17 cellular contexts compared by ENCODE assay signal in the genomic region with DNA sequence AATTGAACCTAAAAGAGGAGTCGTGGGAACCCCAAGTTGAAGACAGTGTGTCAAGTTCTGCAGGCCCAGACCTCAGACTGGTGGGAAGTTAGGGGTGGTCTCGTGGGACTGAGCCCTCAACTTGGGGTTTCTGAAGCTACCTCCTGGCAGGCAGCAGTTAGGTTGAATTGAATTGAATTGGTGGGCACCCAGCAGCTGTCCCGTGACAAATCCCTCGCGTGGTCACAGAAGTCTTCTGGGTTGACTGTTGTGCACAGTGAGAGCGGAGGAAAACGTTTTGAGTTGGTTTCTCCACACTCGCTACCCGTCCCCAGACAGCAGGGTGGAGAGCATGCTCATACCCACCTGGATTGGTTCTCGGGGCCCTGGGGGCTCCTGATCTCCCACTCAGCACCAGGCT. TPM values are rescaled to one million over a fixed set of nuclear protein-coding genes. Genes with fewer than 3 reads are reported as not detected.
A peak's percentile ranks its signal among the peaks of the same experiment; 100 is the strongest.
DNase-seq lines count a peak whose midpoint lies in the region; ATAC-seq and TF ChIP-seq lines count a peak whose summit lies in the region.
"Had no signal": no experiment of that assay in that cellular context is flagged by ENCODE, and none has a peak within 500 bp of the region (broad histone marks: within the 10 kb centered on the region; RNA-seq: fewer than 3 reads in every experiment).

No MANE protein-coding gene starts in this region.

- H3K4me1 ChIP-seq in GM23338 (ENCODE audit: insufficient read depth) (no peaks in the 10 kb centered on the region; the same call in 1 of the 2 replicates), PC-9 (replicated peaks; ENCODE audit: insufficient read depth) (peaks cover 14% of the 10 kb centered on the region; the same call in 1 of the 2 replicates)

- no peak for DNase-seq in GM23338 (ENCODE audit: low spot score)
- DNase-seq in PC-9: no peak
- no peak for DNase-seq in T-helper 17 cell
- peak; percentile 28 for DNase-seq in myocyte (ENCODE audit: low read depth)
- no peak for DNase-seq in immature natural killer cell
- no peak for DNase-seq in occipital lobe (lab: John Stamatoyannopoulos, UW)
- no peak for DNase-seq in iPS-NIHi11 (ENCODE audit: low spot score)
- DNase-seq: BE2C; CD4-positive, alpha-beta memory T cell; DMS153; DMS79 treated with DMSO at 0.1 percent for 48 hours; GDM1; H7 had no signal

- POLR2A ChIA-PET in PC-9 (lab: Charles Lee; ENCODE audit: unreplicated experiment): no interaction called here

- TF ChIP-seq CTCF in GM23338 (conservative IDR thresholded peaks at IDR 0.05; ENCODE audit: low read depth in 2 of 2) (no peak), PC-9 (conservative IDR thresholded peaks at IDR 0.05) (no peak)

- peaks cover 5% of the 10 kb centered on the region for H3K27me3 Mint-ChIP-seq in GM23338 (ENCODE audit: insufficient read depth, low read depth, poor library complexity)
- H3K27me3 Mint-ChIP-seq in T-helper 17 cell: no peaks in the 10 kb centered on the region
- peaks cover 0 to 2% (median 0%) of the 10 kb centered on the region in 3 donors for H3K27me3 Mint-ChIP-seq in immature natural killer cell (ENCODE audit: low read depth in 3 of 3)
- H3K27me3 Mint-ChIP-seq: CD4-positive, alpha-beta memory T cell had no signal

- ATAC-seq in GM23338 (no peak), T-helper 17 cell (no peak), SK-N-SH treated with all-trans-retinoic acid at 6 μM for 48 hours (no peak)
- ATAC-seq: A549 had no signal

- H3K4me2 ChIP-seq in GM23338 (no peak overlapping the region), PC-9 (no peak overlapping the region)
- H3K4me2 ChIP-seq: A549 had no signal

- H3K36me3 Mint-ChIP-seq in GM23338 (ENCODE audit: low read depth) (peaks cover 23% of the 10 kb centered on the region), T-helper 17 cell (ENCODE audit: low read depth) (peaks cover 4% of the 10 kb centered on the region), immature natural killer cell (peaks cover 0 to 5% (median 4%) of the 10 kb centered on the region in 3 donors)

- H3F3A ChIP-seq in GM23338 (replicated peaks; ENCODE audit: low read depth) (no peaks in the 10 kb centered on the region), PC-9 (ENCODE audit: insufficient read depth, low read depth) (peaks cover 7% of the 10 kb centered on the region; the same call in 1 of the 2 replicates)

- CTCF ChIA-PET in PC-9 (lab: Charles Lee): no interaction called here

- H3K9me2 ChIP-seq in GM23338 (ENCODE audit: insufficient read depth): no peaks in the 10 kb centered on the region
- no peaks in the 10 kb centered on the region for H3K9me2 ChIP-seq in PC-9 (ENCODE audit: insufficient read depth)

- intact Hi-C loops in PC-9 (cut with micrococcal nuclease; ENCODE audit: unreplicated experiment): loop anchor here (10.0 kb wide), 1 partner anchor 249 kb away; a partner anchor contains a TSS

- H3K27me3 ChIP-seq in GM23338 (ENCODE audit: insufficient read depth): no peaks in the 10 kb centered on the region
- H3K27me3 ChIP-seq in PC-9 (ENCODE audit: insufficient read depth, low read depth): no peaks in the 10 kb centered on the region
- H3K27me3 ChIP-seq: BE2C had no signal

- H3K9me3 Mint-ChIP-seq in GM23338: no peaks in the 10 kb centered on the region
- no peaks in the 10 kb centered on the region for H3K9me3 Mint-ChIP-seq in immature natural killer cell
- H3K9me3 Mint-ChIP-seq: CD4-positive, alpha-beta memory T cell had no signal

- H3K4me3 Mint-ChIP-seq in GM23338: no peak overlapping the region; the same call in 2 of the 3 replicates
- H3K4me3 Mint-ChIP-seq in T-helper 17 cell: no peak overlapping the region
- H3K4me3 Mint-ChIP-seq in immature natural killer cell: no peak overlapping the region
- H3K4me3 Mint-ChIP-seq: CD4-positive, alpha-beta memory T cell had no signal

- H3K79me2 ChIP-seq in GM23338 (replicated peaks; ENCODE audit: insufficient read depth): no peaks in the 10 kb centered on the region
- no peaks in the 10 kb centered on the region for H3K79me2 ChIP-seq in PC-9 (ENCODE audit: low read depth)

- peaks cover 4% of the 10 kb centered on the region; the same call in 1 of the 2 replicates for H3K36me3 ChIP-seq in GM23338 (ENCODE audit: insufficient read depth)
- no peaks in the 10 kb centered on the region for H3K36me3 ChIP-seq in PC-9 (ENCODE audit: low read depth)

- H3K4me3 ChIP-seq in GM23338 (no peak overlapping the region), PC-9 (no peak overlapping the region)
- H3K4me3 ChIP-seq: A549, GM23248 had no signal

- H2AFZ ChIP-seq in GM23338 (no peak overlapping the region), PC-9 (no peak overlapping the region)
- H2AFZ ChIP-seq: GM23248 had no signal

- H3K27ac Mint-ChIP-seq in GM23338: no peak overlapping the region
- H3K27ac Mint-ChIP-seq in T-helper 17 cell: peak overlapping the region; percentile 60
- no peak overlapping the region for H3K27ac Mint-ChIP-seq in immature natural killer cell

- BruUV-seq in PC-9 (replicated peaks; lab: Mats Ljungman, UMichigan): TSS peak; percentile 18

- H3K9me3 ChIP-seq in PC-9 (ENCODE audit: insufficient read depth, low read depth) (no peaks in the 10 kb centered on the region), T-helper 17 cell (ENCODE audit: control insufficient read depth, low read length, poor library complexity, severe bottlenecking) (no peaks in the 10 kb centered on the region)
- H3K9me3 ChIP-seq: A549, BE2C had no signal

- peak overlapping the region; percentile 63; the same call in 1 of the 2 replicates for H3K27ac ChIP-seq in GM23338 (ENCODE audit: low read depth)
- H3K27ac ChIP-seq in PC-9: no peak overlapping the region
- H3K27ac ChIP-seq: A549, C4-2B, GM23248 had no signal

- no peaks in the 10 kb centered on the region for H4K20me1 ChIP-seq in GM23338 (replicated peaks; ENCODE audit: insufficient read depth)
- no peaks in the 10 kb centered on the region for H4K20me1 ChIP-seq in PC-9 (ENCODE audit: insufficient read depth)

- H3K4me1 Mint-ChIP-seq in GM23338: peaks cover 5% of the 10 kb centered on the region; the same call in 1 of the 3 replicates
- no peaks in the 10 kb centered on the region for H3K4me1 Mint-ChIP-seq in T-helper 17 cell
- H3K4me1 Mint-ChIP-seq in immature natural killer cell: peaks cover 0 to 4% of the 10 kb centered on the region in 2 donors

TF ChIP-seq in GM23338, 12 proteins besides CTCF, POLR2A, EP300 and RAD21:
- no peak for TF ChIP-seq STAT1 (IDR thresholded peaks at IDR 0.05; ENCODE audit: unreplicated experiment)
- no peak for TF ChIP-seq NANOG (IDR thresholded peaks at IDR 0.05; ENCODE audit: borderline replicate concordance)
- no peak for TF ChIP-seq JUNB (IDR thresholded peaks at IDR 0.05; ENCODE audit: unreplicated experiment)
- no peak for TF ChIP-seq EZH2 (IDR thresholded peaks at IDR 0.05; ENCODE audit: low read depth, unreplicated experiment)
- TF ChIP-seq ZNF331 (CRISPR knock-in tag; IDR thresholded peaks at IDR 0.05; ENCODE audit: low read depth): no peak

TF ChIP-seq in SK-N-SH treated with all-trans-retinoic acid at 6 μM for 48 hours, 23 proteins besides CTCF, POLR2A, EP300 and RAD21 (continues in another document):
- TF ChIP-seq BACH2 (CRISPR knock-in tag; IDR thresholded peaks at IDR 0.05; ENCODE audit: borderline replicate concordance): no peak
- TF ChIP-seq, protein P1, sequence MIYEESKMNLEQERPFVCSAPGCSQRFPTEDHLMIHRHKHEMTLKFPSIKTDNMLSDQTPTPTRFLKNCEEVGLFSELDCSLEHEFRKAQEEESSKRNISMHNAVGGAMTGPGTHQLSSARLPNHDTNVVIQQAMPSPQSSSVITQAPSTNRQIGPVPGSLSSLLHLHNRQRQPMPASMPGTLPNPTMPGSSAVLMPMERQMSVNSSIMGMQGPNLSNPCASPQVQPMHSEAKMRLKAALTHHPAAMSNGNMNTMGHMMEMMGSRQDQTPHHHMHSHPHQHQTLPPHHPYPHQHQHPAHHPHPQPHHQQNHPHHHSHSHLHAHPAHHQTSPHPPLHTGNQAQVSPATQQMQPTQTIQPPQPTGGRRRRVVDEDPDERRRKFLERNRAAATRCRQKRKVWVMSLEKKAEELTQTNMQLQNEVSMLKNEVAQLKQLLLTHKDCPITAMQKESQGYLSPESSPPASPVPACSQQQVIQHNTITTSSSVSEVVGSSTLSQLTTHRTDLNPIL (CRISPR knock-in tag; IDR thresholded peaks at IDR 0.05; ENCODE audit: low read depth): no peak
- no peak for TF ChIP-seq ESRRG (CRISPR knock-in tag; IDR thresholded peaks at IDR 0.05)
- no peak for TF ChIP-seq GLIS3 (CRISPR knock-in tag; IDR thresholded peaks at IDR 0.05)

RNA-seq across cellular contexts. Expression of a gene that starts 12.9 kb away (rescaled TPM):
- total RNA-seq in GM23338 (2014; rRNA removed; shearing (Covaris generic)): 12.1 and 17.1 TPM in 2 replicates
- polyA plus RNA-seq in GM23338 (2016; fragmentation: Nextera tagmentation; extraction: Ambion mirVana): 10.8 and 14.8 TPM in 2 replicates
- 46.1 and 57.8 TPM in 2 replicates for total RNA-seq in PC-9 (2021)
- 1 to 10 TPM in 1 of 2 donors, under 1 TPM in 1; 0.37 to 1.3 TPM for total RNA-seq in T-helper 17 cell
- 10.3 and 12.2 TPM in 2 replicates for total RNA-seq in myocyte
- 5.2 TPM for polyA plus RNA-seq in myocyte (2012)
- not detected for polyA plus RNA-seq in immature natural killer cell
- not detected for total RNA-seq in occipital lobe

RNA-seq across cellular contexts. Expression of a gene that starts 16.8 kb away (rescaled TPM):
- 45.3 and 57.5 TPM in 2 replicates for total RNA-seq in GM23338 (2014; rRNA removed; shearing (Covaris generic))
- polyA plus RNA-seq in GM23338 (2016; fragmentation: Nextera tagmentation; extraction: Ambion mirVana) (81.7 and 86.6 TPM in 2 replicates), immature natural killer cell (10 to 100 TPM; 75.0 to 84.5 (median 76.3) TPM)
- total RNA-seq in PC-9 (2021) (69.2 and 93.5 TPM in 2 replicates), T-helper 17 cell (10 to 100 TPM; 39.5 to 41.4 TPM), myocyte (52.9 and 53.0 TPM in 2 replicates), occipital lobe (36.3 TPM)
- 64.3 TPM for polyA plus RNA-seq in myocyte (2012)

RNA-seq across cellular contexts. Expression of a gene that starts 21.6 kb away (rescaled TPM):
- 34.8 and 44.0 TPM in 2 replicates for total RNA-seq in GM23338 (2014; rRNA removed; shearing (Covaris generic))
- 35.7 and 45.5 TPM in 2 replicates for polyA plus RNA-seq in GM23338 (2016; fragmentation: Nextera tagmentation; extraction: Ambion mirVana)
- total RNA-seq in PC-9 (2021): 70.4 and 87.6 TPM in 2 replicates
- total RNA-seq in T-helper 17 cell: 10 to 100 TPM; 43.7 to 45.6 TPM
- 55.0 and 58.7 TPM in 2 replicates for total RNA-seq in myocyte
- 49.4 TPM for polyA plus RNA-seq in myocyte (2012)
- 10 to 100 TPM; 45.6 to 63.1 (median 48.0) TPM for polyA plus RNA-seq in immature natural killer cell
- 22.6 TPM for total RNA-seq in occipital lobe

RNA-seq across cellular contexts. Expression of a gene that starts 52.7 kb away (rescaled TPM):
- 29.4 and 40.7 TPM in 2 replicates for total RNA-seq in GM23338 (2014; rRNA removed; shearing (Covaris generic))
- polyA plus RNA-seq in GM23338 (2016; fragmentation: Nextera tagmentation; extraction: Ambion mirVana) (9.7 and 10.7 TPM in 2 replicates), immature natural killer cell (not detected)
- total RNA-seq in PC-9 (2021) (10.4 and 17.6 TPM in 2 replicates), T-helper 17 cell (10 to 100 TPM; 15.7 to 19.1 TPM), myocyte (5.8 and 8.5 TPM in 2 replicates), occipital lobe (12.0 TPM)
- 7.0 TPM for polyA plus RNA-seq in myocyte (2012)
